Comparison of ENCODE assay signal across 8 cellular contexts in genomic region chr20:20051767-20052073, GRCh38. TPM values are rescaled to one million over a fixed set of nuclear protein-coding genes. Genes with fewer than 3 reads are reported as not detected.
DNase-seq lines count a peak whose midpoint lies in the region; ATAC-seq, FAIRE-seq and TF ChIP-seq lines count a peak whose summit lies in the region.

No MANE protein-coding gene starts in this region.

- TF ChIP-seq CTCF in GM12865 (IDR thresholded peaks at IDR 0.05; ENCODE audit: insufficient read depth, low read depth, low read length, missing control alignments) (no peak), chondrocyte (IDR thresholded peaks at IDR 0.05) (no peak)

- peaks cover 6% of the 10 kb centered on the region for H3K27me3 Mint-ChIP-seq in chondrocyte (ENCODE audit: low read depth)
- no peaks in the 10 kb centered on the region for H3K27me3 Mint-ChIP-seq in naive B cell

- H3K4me1 ChIP-seq in HUES48 (ENCODE audit: control insufficient read depth, insufficient read depth, low read length) = peaks cover 5% of the 10 kb centered on the region; the same call in 1 of the 2 replicates

- peak overlapping the region; percentile 64 for H3K9ac ChIP-seq in HUES48 (ENCODE audit: low read depth, low read length)

- no peaks in the 10 kb centered on the region for H3K9me3 ChIP-seq in HUES48 (ENCODE audit: control insufficient read depth, insufficient read depth, low read length)

- peak; percentile 2 for DNase-seq in GM12865 (ENCODE audit: low read depth)
- DNase-seq in chondrocyte (ENCODE audit: low spot score) = no peak
- DNase-seq in naive B cell = no peak
- DNase-seq in GM12891 (ENCODE audit: insufficient read length, low spot score) = no peak
- DNase-seq in COR-L47 (lab: John Stamatoyannopoulos, UW) = no peak
- no peak for DNase-seq in GM19240 (ENCODE audit: insufficient read length, low spot score)

- peak overlapping the region; percentile 98 for H3K27ac Mint-ChIP-seq in chondrocyte (ENCODE audit: unreplicated experiment)
- H3K27ac Mint-ChIP-seq in naive B cell = peak overlapping the region; percentile 93 to 99 (median 98)

- peak overlapping the region; percentile 91 for H3K27ac ChIP-seq in HUES48 (ENCODE audit: low read depth, low read length)

- no peak for FAIRE-seq in GM12891 (lab: Jason Lieb, UNC)

- peaks cover 28% of the 10 kb centered on the region for H3K4me1 Mint-ChIP-seq in chondrocyte (ENCODE audit: low read depth)
- peaks cover 13 to 19% (median 18%) of the 10 kb centered on the region in 3 donors for H3K4me1 Mint-ChIP-seq in naive B cell

- H3K27me3 ChIP-seq in HUES48 (ENCODE audit: control insufficient read depth, insufficient read depth, low read length) = no peaks in the 10 kb centered on the region

- H3K4me3 ChIP-seq in GM12865 (ENCODE audit: low read depth, low read length) = peak overlapping the region; percentile 60
- H3K4me3 ChIP-seq in HUES48 (ENCODE audit: low read depth, low read length) = peak overlapping the region; percentile 68

- H3K9me3 Mint-ChIP-seq in chondrocyte (ENCODE audit: low read depth) = no peaks in the 10 kb centered on the region
- H3K9me3 Mint-ChIP-seq in naive B cell = no peaks in the 10 kb centered on the region

- peaks cover 29% of the 10 kb centered on the region for H3K36me3 Mint-ChIP-seq in chondrocyte (ENCODE audit: low read depth)
- H3K36me3 Mint-ChIP-seq in naive B cell = peaks cover 11 to 13% of the 10 kb centered on the region in 2 donors

- H3K36me3 ChIP-seq in HUES48 (ENCODE audit: control insufficient read depth, insufficient read depth, low read length) = peaks cover 38% of the 10 kb centered on the region

- ATAC-seq in naive B cell (ENCODE audit: low read depth in 2 of 2) (peak in 1 of 2 donors; percentile 5), HG02642 (IDR thresholded peaks at IDR 0.05; ENCODE audit: poor library complexity, unreplicated experiment) (no peak)

- peak overlapping the region; percentile 100 for H3K4me3 Mint-ChIP-seq in chondrocyte (ENCODE audit: unreplicated experiment)
- H3K4me3 Mint-ChIP-seq in naive B cell = peak overlapping the region; percentile 92 to 100 (median 99)

- no peak for TF ChIP-seq POLR2A in GM12891 (IDR thresholded peaks at IDR 0.05; ENCODE audit: low read depth, low read length)

TF ChIP-seq in GM12891, 5 proteins besides CTCF, POLR2A, EP300 and RAD21:
- no peak for TF ChIP-seq POLR2AphosphoS5 (IDR thresholded peaks at IDR 0.05; ENCODE audit: low read depth, low read length)
- TF ChIP-seq TAF1 (IDR thresholded peaks at IDR 0.05; ENCODE audit: low read depth, low read length) = no peak
- no peak for TF ChIP-seq POU2F2 (IDR thresholded peaks at IDR 0.05; ENCODE audit: low read depth, low read length)
- no peak for TF ChIP-seq SPI1 (IDR thresholded peaks at IDR 0.05; ENCODE audit: low read depth, low read length)
- no peak for TF ChIP-seq PAX5 (IDR thresholded peaks at IDR 0.05; ENCODE audit: insufficient read depth, low read length, severe bottlenecking)
TF ChIP-seq in GM12891: peak in this region for 0.

RNA-seq across cellular contexts. Expression of gene CRNKL1, which starts 0.5 kb away (rescaled TPM):
- total RNA-seq in chondrocyte = 14.3 to 20.5 TPM (median 16.4 TPM) in 3 replicates
- polyA plus RNA-seq in naive B cell (ENCODE audit: low read depth in 6 of 6) = 10 to 100 TPM in 2 of 6 donors, 1 to 10 TPM in 4; 6.6 to 12.6 (median 9.1) TPM
- 10.2 TPM for polyA plus RNA-seq in GM12891 (2012; ENCODE audit: low read depth, missing spikeins)

RNA-seq across cellular contexts. Expression of gene CFAP61, which starts 0.6 kb away (rescaled TPM):
- not detected in 3 replicates for total RNA-seq in chondrocyte
- polyA plus RNA-seq in naive B cell (ENCODE audit: low read depth in 6 of 6) = not detected
- not detected for polyA plus RNA-seq in GM12891 (2012; ENCODE audit: low read depth, missing spikeins)

RNA-seq across cellular contexts. Expression of gene NAA20, which starts 34.6 kb away (rescaled TPM):
- 44.9 to 47.2 TPM (median 46.2 TPM) in 3 replicates for total RNA-seq in chondrocyte
- 100 to 1,000 TPM in 1 of 6 donors, 10 to 100 TPM in 5; 60.7 to 109 (median 69.2) TPM for polyA plus RNA-seq in naive B cell (ENCODE audit: low read depth in 6 of 6)
- polyA plus RNA-seq in GM12891 (2012; ENCODE audit: low read depth, missing spikeins) = 51.9 TPM
